Comparison of ENCODE assay signal across 13 cellular contexts in the genomic region with DNA sequence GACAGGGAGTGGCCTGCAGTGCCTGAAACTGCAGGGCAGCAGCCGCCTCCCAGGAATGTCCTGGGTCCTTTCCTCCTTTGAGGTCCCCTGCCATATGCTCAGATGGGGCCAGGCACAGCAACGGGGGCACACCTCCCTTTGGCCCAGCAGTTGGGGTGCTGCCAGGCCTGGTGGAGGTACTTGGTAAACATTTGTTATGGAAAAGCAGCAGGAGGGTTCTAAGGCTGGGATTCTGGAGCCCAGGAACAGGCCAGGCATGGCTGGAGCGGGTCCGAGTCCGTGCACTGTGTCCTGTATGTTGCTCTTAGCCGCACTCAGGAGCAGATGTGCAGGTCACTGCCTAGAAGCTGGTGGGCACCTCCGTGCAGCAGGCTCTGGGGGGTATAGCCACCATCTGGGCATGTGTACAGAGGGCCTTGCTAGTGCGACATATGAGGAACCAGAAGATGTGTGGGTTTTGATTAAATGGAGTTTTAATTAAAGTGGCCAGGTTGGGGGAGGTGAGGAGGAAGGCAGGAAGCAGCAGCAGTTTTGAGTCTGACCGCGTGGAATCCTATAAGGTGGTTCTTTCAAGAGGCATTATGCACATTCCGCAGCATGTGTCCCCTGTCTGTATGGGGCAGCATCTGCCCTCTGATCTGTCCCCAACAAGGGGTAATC. TPM values are rescaled to one million over a fixed set of nuclear protein-coding genes. Genes with fewer than 3 reads are reported as not detected.
DNase-seq lines count a peak whose midpoint lies in the region; ATAC-seq, FAIRE-seq and TF ChIP-seq lines count a peak whose summit lies in the region.
"Had no signal": no experiment of that assay in that cellular context is flagged by ENCODE, and none has a peak within 500 bp of the region (broad histone marks: within the 10 kb centered on the region; RNA-seq: fewer than 3 reads in every experiment).

No MANE protein-coding gene starts in this region.

- H3K27me3 ChIP-seq in left ventricle myocardium inferior (ENCODE audit: low read depth) (no peaks in the 10 kb centered on the region), OCI-LY1 (ENCODE audit: insufficient read depth, low read length) (no peaks in the 10 kb centered on the region), upper lobe of right lung (no peaks in the 10 kb centered on the region)

- no peaks in the 10 kb centered on the region for H3K79me2 ChIP-seq in OCI-LY1 (ENCODE audit: insufficient read depth, low read length)

- H4K20me1 ChIP-seq in OCI-LY1 (ENCODE audit: insufficient read depth, low read length): no peaks in the 10 kb centered on the region

- no peaks in the 10 kb centered on the region for H3K9me2 ChIP-seq in OCI-LY1 (ENCODE audit: low read depth, low read length)

- peak overlapping the region; percentile 18 for H3K4me3 Mint-ChIP-seq in glutamatergic neuron (ENCODE audit: unreplicated experiment)

- H3K36me3 Mint-ChIP-seq in glutamatergic neuron (ENCODE audit: unreplicated experiment): peaks cover 7% of the 10 kb centered on the region

- H3F3A ChIP-seq in OCI-LY1 (ENCODE audit: insufficient read depth, low read length): 0 out of 2 replicates have a peak, but pooled peaks cover 7% of the 10 kb centered on the region

- H3K27ac Mint-ChIP-seq in glutamatergic neuron (ENCODE audit: unreplicated experiment): peak overlapping the region; percentile 92

- no peaks in the 10 kb centered on the region for H3K36me3 ChIP-seq in left ventricle myocardium inferior
- H3K36me3 ChIP-seq in OCI-LY1 (ENCODE audit: insufficient read depth, low read length): no peaks in the 10 kb centered on the region
- H3K36me3 ChIP-seq in upper lobe of right lung: no peaks in the 10 kb centered on the region

- peak overlapping the region; percentile 68 for H3K9ac ChIP-seq in OCI-LY1 (ENCODE audit: low read length)

- H3K4me3 ChIP-seq in left ventricle myocardium inferior (peak overlapping the region; percentile 19), OCI-LY1 (ENCODE audit: low read depth, low read length, poor library complexity, severe bottlenecking) (peak overlapping the region; percentile 69), upper lobe of right lung (peak overlapping the region; percentile 31)
- H3K4me3 ChIP-seq: smooth muscle cell had no signal

- H3K9me3 Mint-ChIP-seq in glutamatergic neuron (ENCODE audit: unreplicated experiment): peaks cover 17% of the 10 kb centered on the region

- peaks cover 84% of the 10 kb centered on the region for H3K4me1 ChIP-seq in left ventricle myocardium inferior
- peaks cover 98% of the 10 kb centered on the region for H3K4me1 ChIP-seq in OCI-LY1 (ENCODE audit: insufficient read depth, low read length, severe bottlenecking)
- H3K4me1 ChIP-seq in upper lobe of right lung: peaks cover 38% of the 10 kb centered on the region

- peaks cover 20% of the 10 kb centered on the region for H3K4me1 Mint-ChIP-seq in glutamatergic neuron (ENCODE audit: low read depth, unreplicated experiment)

- H3K9me3 ChIP-seq in left ventricle myocardium inferior (replicated peaks) (no peaks in the 10 kb centered on the region), OCI-LY1 (ENCODE audit: low read length) (no peaks in the 10 kb centered on the region), upper lobe of right lung (no peaks in the 10 kb centered on the region)

- no peak overlapping the region for H2AFZ ChIP-seq in OCI-LY1 (ENCODE audit: low read length)

- peaks cover 25% of the 10 kb centered on the region for H3K27me3 Mint-ChIP-seq in glutamatergic neuron (ENCODE audit: unreplicated experiment)

- H3K27ac ChIP-seq in left ventricle myocardium inferior (replicated peaks) (peak overlapping the region; percentile 87), OCI-LY1 (ENCODE audit: low read depth, low read length, poor library complexity, severe bottlenecking) (peak overlapping the region; percentile 99), upper lobe of right lung (no peak overlapping the region)

- no peak for DNase-seq in left ventricle myocardium inferior
- DNase-seq in cardiac septum (ENCODE audit: low spot score): no peak
- DNase-seq in glutamatergic neuron: peak; percentile 45
- DNase-seq in upper lobe of right lung: no peak
- DNase-seq in activated gamma-delta T cell treated with Interleukin-2 at 50 U/mL for 16 hours: no peak
- DNase-seq in midbrain (lab: John Stamatoyannopoulos, UW): no peak
- DNase-seq in HTR-8/SVneo (ENCODE audit: insufficient read length, low spot score): no peak
- DNase-seq: cerebellar nuclear complex, GOT3, NCI-H1105 had no signal

- FAIRE-seq in HTR-8/SVneo (lab: Jason Lieb, UNC): no peak
- FAIRE-seq: frontal cortex had no signal

- no peak for TF ChIP-seq CTCF in left ventricle myocardium inferior (IDR thresholded peaks at IDR 0.05; ENCODE audit: borderline replicate concordance)
- TF ChIP-seq CTCF in OCI-LY1 (IDR thresholded peaks at IDR 0.05; ENCODE audit: low read length): no peak
- TF ChIP-seq CTCF in glutamatergic neuron (IDR thresholded peaks at IDR 0.05; ENCODE audit: partially characterized antibody, unreplicated experiment): no peak
- no peak for TF ChIP-seq CTCF in upper lobe of right lung (IDR thresholded peaks at IDR 0.05)

- no peak for ATAC-seq in upper lobe of right lung

- intact Hi-C loops in left ventricle myocardium inferior (cut with micrococcal nuclease) (loop anchor here (10.0 kb wide), 1 partner anchor 56 kb away; no protein-coding TSS in a partner anchor), cardiac septum (cut with DNase I) (no loop called here), upper lobe of right lung (cut with DNase I) (no loop called here)

- peak overlapping the region; percentile 70 for H3K4me2 ChIP-seq in OCI-LY1 (ENCODE audit: low read length)
- H3K4me2 ChIP-seq: smooth muscle cell had no signal

RNA-seq across cellular contexts. Expression of gene ADORA2A, which starts 1.5 kb away (rescaled TPM):
- 3.6 TPM for total RNA-seq in left ventricle myocardium inferior
- 5.3 TPM for total RNA-seq in cardiac septum
- total RNA-seq in glutamatergic neuron (ENCODE audit: unreplicated experiment): 15.9 TPM
- 17.2 TPM for total RNA-seq in upper lobe of right lung

Comparison
In these comparisons a context has a peak if more than half of its experiments do, and no peak if none do; other contexts are left out.
1. H3K4me3 ChIP-seq: peak in every context shown above with its lines; median percentile 69 in OCI-LY1; 31 in upper lobe of right lung; 19 in left ventricle myocardium inferior.